ENCODE assay signal across 8 cellular contexts in the genomic region with DNA sequence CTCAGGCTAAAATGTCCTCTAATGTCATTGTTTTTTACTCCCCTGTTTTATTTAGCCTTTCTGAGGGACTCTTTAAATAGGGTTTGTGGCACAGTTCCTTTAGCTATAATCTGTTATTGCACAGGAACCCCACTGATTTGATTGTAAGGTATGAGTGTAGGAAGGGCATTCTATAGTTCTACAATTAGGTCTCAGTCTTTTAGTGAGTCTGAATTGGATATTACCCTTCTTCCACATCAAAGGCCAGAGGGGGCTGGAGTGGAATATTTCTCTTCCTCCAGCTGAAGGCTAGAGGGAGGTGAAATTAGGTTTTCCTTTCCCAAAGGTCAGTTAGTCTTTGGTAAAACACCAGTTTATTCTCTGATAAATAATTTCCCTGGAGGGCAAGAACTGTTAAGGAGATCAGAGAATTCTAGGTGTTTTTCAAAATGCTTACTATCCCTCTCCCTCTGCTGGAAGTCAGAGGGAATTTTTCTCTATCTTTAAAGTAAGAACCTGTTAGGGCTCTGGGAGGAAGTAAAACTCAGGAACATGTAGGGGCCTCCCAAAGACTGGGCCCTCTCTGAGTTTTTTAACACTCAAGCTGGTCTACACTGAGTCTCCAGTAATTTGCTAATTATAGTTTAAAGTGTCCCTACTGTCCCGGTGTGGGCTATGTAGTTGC.
A peak's percentile ranks its signal among the peaks of the same experiment; 100 is the strongest.
DNase-seq lines count a peak whose midpoint lies in the region; ATAC-seq and TF ChIP-seq lines count a peak whose summit lies in the region.

No MANE protein-coding gene starts in this region.

- WGBS in mammary epithelial cell (ENCODE audit: low coverage, missing lambda C conversion rate): 14% methylated on average over 1 of the region's 1 CpG

- H3K27me3 ChIP-seq in mammary epithelial cell (ENCODE audit: insufficient read depth, low read length): no peaks in the 10 kb centered on the region

- H3K27ac ChIP-seq in mammary epithelial cell (ENCODE audit: insufficient read depth, low read depth, low read length): no peak overlapping the region

- in situ Hi-C loops in mammary epithelial cell (cut with MboI; ENCODE audit: low sequenced_read_pairs in 2 of 2): loop anchor here (25.0 kb wide), 2 partner anchors 397 to 572 kb away; no protein-coding TSS in a partner anchor

- no peaks in the 10 kb centered on the region for H3K4me1 ChIP-seq in mammary epithelial cell (ENCODE audit: insufficient read depth, low read length)
- H3K4me1 ChIP-seq in mucosa of descending colon (ENCODE audit: low read depth): no peaks in the 10 kb centered on the region

- H3K4me2 ChIP-seq in mammary epithelial cell (ENCODE audit: insufficient read depth, low read depth, low read length): no peak overlapping the region

- TF ChIP-seq CTCF in mammary epithelial cell (conservative IDR thresholded peaks at IDR 0.05 in 1 of 2, IDR thresholded peaks at IDR 0.05 in 1 of 2; ENCODE audit: extremely low read depth in 1 of 2, insufficient read depth in 1 of 2, low read depth in 1 of 2, low read length in 2 of 2): peak; percentile 39 to 63
- TF ChIP-seq CTCF in mucosa of descending colon (IDR thresholded peaks at IDR 0.05): peak; percentile 21

- no peak overlapping the region for H3K9ac ChIP-seq in mammary epithelial cell (ENCODE audit: insufficient read depth, low read length)

- intact Hi-C loops in mammary epithelial cell (cut with micrococcal nuclease): loop anchor here (1.0 to 10.0 kb wide), 5 partner anchors 176 to 576 kb away; a partner anchor contains a TSS
- intact Hi-C loops in mucosa of descending colon (cut with DNase I, micrococcal nuclease): no loop called here

- ATAC-seq in mucosa of descending colon: no peak
- ATAC-seq in esophagus mucosa: no peak
- ATAC-seq in GM21717 (IDR thresholded peaks at IDR 0.05; ENCODE audit: unreplicated experiment): no peak
- no peak for ATAC-seq in GM21526 (IDR thresholded peaks at IDR 0.05; ENCODE audit: low FRiP score, unreplicated experiment)

- BruUV-seq in mammary epithelial cell (replicated peaks; lab: Mats Ljungman, UMichigan): no TSS peak

- no peaks in the 10 kb centered on the region for H4K20me1 ChIP-seq in mammary epithelial cell (ENCODE audit: insufficient read depth, low read length)

- no peaks in the 10 kb centered on the region for H3K79me2 ChIP-seq in mammary epithelial cell (ENCODE audit: insufficient read depth, low read length)

- no peak overlapping the region for H3K4me3 ChIP-seq in mammary epithelial cell (replicated peaks in 1 of 3; ENCODE audit: insufficient read depth in 1 of 3, low read depth in 2 of 3, low read length in 3 of 3)
- no peak overlapping the region for H3K4me3 ChIP-seq in mucosa of descending colon

- no peaks in the 10 kb centered on the region for H3K9me3 ChIP-seq in mammary epithelial cell (replicated peaks; ENCODE audit: insufficient read depth, low read length)
- H3K9me3 ChIP-seq in mucosa of descending colon: no peaks in the 10 kb centered on the region

- H3K36me3 ChIP-seq in mammary epithelial cell (ENCODE audit: insufficient read depth, low read length) (no peaks in the 10 kb centered on the region), mucosa of descending colon (ENCODE audit: low read depth) (no peaks in the 10 kb centered on the region)

- CTCF ChIA-PET in mammary epithelial cell (lab: Charles Lee; ENCODE audit: low non-redundant PET): no interaction called here

- DNase-seq in DMS53 treated with DMSO at 0.1 percent for 48 hours (lab: John Stamatoyannopoulos, UW; ENCODE audit: unreplicated experiment) (peak; percentile 58), LoVo (ENCODE audit: low spot score) (peak; percentile 27), mammary epithelial cell (no peak), mucosa of descending colon (no peak), Ammon's horn (ENCODE audit: low spot score) (no peak)

- H2AFZ ChIP-seq in mammary epithelial cell (ENCODE audit: low read depth, low read length): no peak overlapping the region

- dilution Hi-C loops in mammary epithelial cell (cut with HindIII; ENCODE audit: low sequenced_read_pairs): no loop called here

Comparison
In these comparisons a context has a peak if more than half of its experiments do, and no peak if none do; other contexts are left out.
1. DNase-seq: peak in DMS53 treated with DMSO at 0.1 percent for 48 hours (single experiment) and LoVo (single experiment); none in mammary epithelial cell (single experiment), mucosa of descending colon (0 of 3) and Ammon's horn (single experiment).